27 cellular contexts compared by ENCODE assay signal in the genomic region with DNA sequence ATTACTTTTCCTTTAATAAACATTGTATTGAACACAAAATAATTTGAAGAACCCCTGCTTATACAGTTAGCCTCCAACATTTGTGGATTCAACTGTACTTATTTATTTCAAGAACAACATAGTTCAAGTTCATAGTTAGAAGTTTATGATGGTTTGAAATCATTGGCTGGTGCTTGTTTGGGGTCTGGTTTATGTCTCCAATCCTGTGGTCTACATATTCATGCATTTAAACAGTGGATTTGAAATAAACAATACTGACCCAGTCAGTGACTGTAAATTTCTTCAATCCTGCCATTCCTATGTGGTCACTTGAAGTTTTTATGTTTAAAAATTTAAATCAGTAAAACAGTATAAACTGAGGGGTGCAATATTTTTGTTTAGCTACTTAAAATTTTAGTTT.
"Had no signal": no experiment of that assay in that cellular context is flagged by ENCODE, and none has a peak within 500 bp of the region (broad histone marks: within the 10 kb centered on the region; RNA-seq: fewer than 3 reads in every experiment).

No MANE protein-coding gene starts in this region.

- H3K36me3 ChIP-seq: colonic mucosa, esophagus muscularis mucosa, esophagus squamous epithelium, gastrocnemius medialis, gastroesophageal sphincter, heart left ventricle, heart right ventricle had no signal

- H3K4me1 ChIP-seq: colonic mucosa, esophagus muscularis mucosa, esophagus squamous epithelium, foreskin keratinocyte, gastrocnemius medialis, gastroesophageal sphincter, heart left ventricle, heart right ventricle had no signal

- H3K9me3 ChIP-seq: colonic mucosa, esophagus muscularis mucosa, esophagus squamous epithelium, gastrocnemius medialis, gastroesophageal sphincter, heart left ventricle, heart right ventricle had no signal

- H3K27ac ChIP-seq: colonic mucosa, coronary artery, dorsolateral prefrontal cortex, epithelial cell of prostate, esophagus muscularis mucosa, esophagus squamous epithelium, foreskin keratinocyte, gastrocnemius medialis, gastroesophageal sphincter, heart left ventricle, heart right ventricle had no signal

- ATAC-seq: effector memory CD8-positive, alpha-beta T cell; esophagus mucosa; foreskin keratinocyte; gastrocnemius medialis; gastroesophageal sphincter; heart left ventricle; heart right ventricle had no signal

- FAIRE-seq: colon, endothelial cell of umbilical vein, frontal cortex had no signal

- H3K4me3 ChIP-seq: colonic mucosa, coronary artery, dorsolateral prefrontal cortex, esophagus muscularis mucosa, esophagus squamous epithelium, gastrocnemius medialis, gastroesophageal sphincter, heart left ventricle, heart right ventricle had no signal

- H3K27me3 ChIP-seq: colonic mucosa, esophagus muscularis mucosa, esophagus squamous epithelium, foreskin keratinocyte, gastrocnemius medialis, gastroesophageal sphincter had no signal

- DNase-seq: colonic mucosa; cortex of kidney; dermis blood vessel endothelial cell; dorsolateral prefrontal cortex; effector CD4-positive, alpha-beta T cell; effector CD8-positive, alpha-beta T cell; effector memory CD4-positive, alpha-beta T cell; effector memory CD8-positive, alpha-beta T cell; endodermal cell; erythroblast; esophagus squamous epithelium; foreskin fibroblast; foreskin keratinocyte; foreskin melanocyte; gastrocnemius medialis; glutamatergic neuron; head of caudate nucleus; heart left ventricle; heart right ventricle had no signal
